ENCODE assay signal across 30 cellular contexts in the genomic region with DNA sequence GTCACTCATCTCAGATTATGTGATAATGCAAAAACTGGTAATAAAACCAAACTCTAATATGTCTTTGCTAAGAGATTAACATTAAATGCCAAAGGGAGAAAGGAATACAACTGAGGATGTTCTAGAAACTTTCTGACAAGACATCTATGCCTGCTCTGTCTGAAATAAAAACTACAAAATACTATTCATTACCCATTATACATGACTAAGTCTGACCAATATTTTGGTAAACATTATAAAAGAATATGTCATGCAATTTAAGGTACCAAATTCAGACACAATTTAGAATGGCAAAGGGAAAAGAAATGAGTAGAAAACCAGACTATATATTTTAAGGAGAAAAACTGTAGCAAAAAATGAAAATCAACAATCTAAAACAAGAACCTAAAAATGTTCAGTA.
"Had no signal": no experiment of that assay in that cellular context is flagged by ENCODE, and none has a peak within 500 bp of the region (broad histone marks: within the 10 kb centered on the region; RNA-seq: fewer than 3 reads in every experiment).

No MANE protein-coding gene starts in this region.

- H3K27me3 ChIP-seq: brain microvascular endothelial cell, dorsolateral prefrontal cortex had no signal

- H3K4me1 Mint-ChIP-seq: endodermal cell had no signal

- H3K9me3 Mint-ChIP-seq: activated CD4-positive, alpha-beta memory T cell treated with anti-CD3 and anti-CD28 coated beads, Interleukin-2, amount 10 ng/mL, durations not matched to agents 7 days and 5 days; activated CD4-positive, alpha-beta T cell treated with anti-CD3 and anti-CD28 coated beads, Interleukin-2, amount 10 ng/mL, durations not matched to agents 7 days and 5 days; activated naive CD4-positive, alpha-beta T cell treated with anti-CD3 and anti-CD28 coated beads, Interleukin-2, amount 10 ng/mL, durations not matched to agents 7 days and 5 days; activated T-helper 1 cell treated with anti-CD3 and anti-CD28 coated beads, Interleukin-12 subunit alpha, Interleukin-12 subunit beta, Interleukin-2, Interleukin-4 antibody, amounts not matched to agents 30 ng/mL and 10 ng/mL and 1 ng/mL, durations not matched to agents 14 hours and 24 hours and 36 hours; activated T-helper 2 cell treated with anti-CD3 and anti-CD28 coated beads, Interferon-gamma antibody, Interleukin-2, Interleukin-4, amounts not matched to agents 10 μg/mL and 5 μg/mL and 100 μg/mL, durations not matched to agents 14 hours and 24 hours and 36 hours; central memory CD8-positive, alpha-beta T cell; dendritic cell treated with granulocyte-macrophage colony-stimulating factor and Interleukin-4, amounts not matched to agents 40 ng/mL and 50 ng/mL, for 4 days; endodermal cell; T-helper 2 cell treated with Interferon-gamma antibody and Interleukin-4, amounts not matched to agents 5 μg/mL and 100 μg/mL, for 36 hours had no signal

- H3K27ac ChIP-seq: brain microvascular endothelial cell, coronary artery had no signal

- H3K27me3 Mint-ChIP-seq: activated CD4-positive, alpha-beta memory T cell treated with anti-CD3 and anti-CD28 coated beads, Interleukin-2, amount 10 ng/mL, durations not matched to agents 7 days and 5 days; activated CD4-positive, alpha-beta T cell treated with anti-CD3 and anti-CD28 coated beads, Interleukin-2, amount 10 ng/mL, durations not matched to agents 7 days and 5 days; activated CD8-positive, alpha-beta memory T cell treated with anti-CD3 and anti-CD28 coated beads, Interleukin-2, amount 10 ng/mL, durations not matched to agents 7 days and 5 days; activated naive CD4-positive, alpha-beta T cell treated with anti-CD3 and anti-CD28 coated beads, Interleukin-2, amount 10 ng/mL, durations not matched to agents 7 days and 5 days; activated naive CD8-positive, alpha-beta T cell; central memory CD8-positive, alpha-beta T cell; dendritic cell treated with granulocyte-macrophage colony-stimulating factor and Interleukin-4, amounts not matched to agents 40 ng/mL and 50 ng/mL, for 4 days; T-helper 17 cell had no signal

- ATAC-seq: activated CD8-positive, alpha-beta memory T cell treated with anti-CD3 and anti-CD28 coated beads, Interleukin-2, amount 10 ng/mL, durations not matched to agents 7 days and 5 days; esophagus mucosa; T-helper 17 cell had no signal

- H3K4me3 Mint-ChIP-seq: activated CD4-positive, alpha-beta memory T cell treated with anti-CD3 and anti-CD28 coated beads, Interleukin-2, amount 10 ng/mL, durations not matched to agents 7 days and 5 days; activated CD4-positive, alpha-beta T cell treated with anti-CD3 and anti-CD28 coated beads, Interleukin-2, amount 10 ng/mL, durations not matched to agents 7 days and 5 days; activated CD8-positive, alpha-beta memory T cell treated with anti-CD3 and anti-CD28 coated beads, Interleukin-2, amount 10 ng/mL, durations not matched to agents 7 days and 5 days; activated naive CD4-positive, alpha-beta T cell treated with anti-CD3 and anti-CD28 coated beads, Interleukin-2, amount 10 ng/mL, durations not matched to agents 7 days and 5 days; activated naive CD8-positive, alpha-beta T cell; activated T-helper 1 cell treated with anti-CD3 and anti-CD28 coated beads, Interleukin-12 subunit alpha, Interleukin-12 subunit beta, Interleukin-2, Interleukin-4 antibody, amounts not matched to agents 30 ng/mL and 10 ng/mL and 1 ng/mL, durations not matched to agents 14 hours and 24 hours and 36 hours; central memory CD8-positive, alpha-beta T cell; dendritic cell treated with granulocyte-macrophage colony-stimulating factor and Interleukin-4, amounts not matched to agents 40 ng/mL and 50 ng/mL, for 4 days; endodermal cell; T-helper 17 cell; T-helper 2 cell treated with Interferon-gamma antibody and Interleukin-4, amounts not matched to agents 5 μg/mL and 100 μg/mL, for 36 hours had no signal

- DNase-seq: activated CD4-positive, alpha-beta memory T cell treated with anti-CD3 and anti-CD28 coated beads, Interleukin-2, amount 10 ng/mL, durations not matched to agents 7 days and 5 days; activated CD4-positive, alpha-beta T cell treated with anti-CD3 and anti-CD28 coated beads for 1 hour; activated CD4-positive, alpha-beta T cell treated with anti-CD3 and anti-CD28 coated beads for 4 hours; activated CD4-positive, alpha-beta T cell treated with anti-CD3 and anti-CD28 coated beads, Interleukin-2, amount 10 ng/mL, durations not matched to agents 7 days and 5 days; activated CD4-positive, alpha-beta T cell treated with anti-CD3 and anti-CD28 coated beads, Interleukin-2, amount 50 U/mL, for 4 hours; activated CD8-positive, alpha-beta memory T cell treated with anti-CD3 and anti-CD28 coated beads, Interleukin-2, amount 10 ng/mL, durations not matched to agents 7 days and 5 days; activated CD8-positive, alpha-beta memory T cell treated with anti-CD3 and anti-CD28 coated beads, Interleukin-2, amount 50 U/mL, for 4 hours; activated effector memory CD4-positive, alpha-beta T cell treated with anti-CD3 and anti-CD28 coated beads, Interleukin-2, amount 50 U/mL, for 16 hours; activated naive CD4-positive, alpha-beta T cell treated with anti-CD3 and anti-CD28 coated beads, Interleukin-2, amount 10 ng/mL, durations not matched to agents 7 days and 5 days; activated T-cell treated with anti-CD3 and anti-CD28 coated beads, Interleukin-2, amount 50 U/mL, for 1 hour; activated T-cell treated with anti-CD3 and anti-CD28 coated beads, Interleukin-2, amount 50 U/mL, for 48 hours; amniotic stem cell; anterior cingulate cortex; brain microvascular endothelial cell; dorsolateral prefrontal cortex; effector memory CD4-positive, alpha-beta T cell; endodermal cell; foreskin fibroblast; head of caudate nucleus; hippocampal formation; T-helper 17 cell; T1000 had no signal

- H3K27ac Mint-ChIP-seq: activated CD4-positive, alpha-beta memory T cell treated with anti-CD3 and anti-CD28 coated beads, Interleukin-2, amount 10 ng/mL, durations not matched to agents 7 days and 5 days; activated CD4-positive, alpha-beta T cell treated with anti-CD3 and anti-CD28 coated beads, Interleukin-2, amount 10 ng/mL, durations not matched to agents 7 days and 5 days; activated CD8-positive, alpha-beta memory T cell treated with anti-CD3 and anti-CD28 coated beads, Interleukin-2, amount 10 ng/mL, durations not matched to agents 7 days and 5 days; activated naive CD4-positive, alpha-beta T cell treated with anti-CD3 and anti-CD28 coated beads, Interleukin-2, amount 10 ng/mL, durations not matched to agents 7 days and 5 days; activated naive CD8-positive, alpha-beta T cell; activated T-helper 1 cell treated with anti-CD3 and anti-CD28 coated beads, Interleukin-12 subunit alpha, Interleukin-12 subunit beta, Interleukin-2, Interleukin-4 antibody, amounts not matched to agents 30 ng/mL and 10 ng/mL and 1 ng/mL, durations not matched to agents 14 hours and 24 hours and 36 hours; activated T-helper 2 cell treated with anti-CD3 and anti-CD28 coated beads, Interferon-gamma antibody, Interleukin-2, Interleukin-4, amounts not matched to agents 10 μg/mL and 5 μg/mL and 100 μg/mL, durations not matched to agents 14 hours and 24 hours and 36 hours; dendritic cell treated with granulocyte-macrophage colony-stimulating factor and Interleukin-4, amounts not matched to agents 40 ng/mL and 50 ng/mL, for 4 days; endodermal cell; T-helper 2 cell treated with Interferon-gamma antibody and Interleukin-4, amounts not matched to agents 5 μg/mL and 100 μg/mL, for 36 hours had no signal

- H3K4me3 ChIP-seq: coronary artery, dorsolateral prefrontal cortex had no signal
